ENCODE assay signal across 9 cellular contexts in genomic region chr9:128770286-128770685, GRCh38. TPM values are rescaled to one million over a fixed set of nuclear protein-coding genes. Genes with fewer than 3 reads are reported as not detected.
DNase-seq lines count a peak whose midpoint lies in the region; ATAC-seq and TF ChIP-seq lines count a peak whose summit lies in the region.
"Had no signal": no experiment of that assay in that cellular context is flagged by ENCODE, and none has a peak within 500 bp of the region (broad histone marks: within the 10 kb centered on the region; RNA-seq: fewer than 3 reads in every experiment).

No MANE protein-coding gene starts in this region.

- CTCF ChIA-PET in CD8-positive, alpha-beta T cell (lab: Charles Lee): no interaction called here

- H3K36me3 ChIP-seq in CD8-positive, alpha-beta T cell (ENCODE audit: insufficient read depth, low read length): no peaks in the 10 kb centered on the region
- H3K36me3 ChIP-seq in NT2/D1 (ENCODE audit: insufficient read depth, insufficient read length, low read length) (peaks cover 16% of the 10 kb centered on the region), neural progenitor cell (no peaks in the 10 kb centered on the region)

- H3K27me3 Mint-ChIP-seq in CD8-positive, alpha-beta T cell (ENCODE audit: low read depth): no peaks in the 10 kb centered on the region
- no peaks in the 10 kb centered on the region for H3K27me3 Mint-ChIP-seq in effector memory CD8-positive, alpha-beta T cell
- peaks cover 9% of the 10 kb centered on the region for H3K27me3 Mint-ChIP-seq in neural progenitor cell (ENCODE audit: insufficient read depth, low read depth)

- no peak overlapping the region for H3K4me3 ChIP-seq in CD8-positive, alpha-beta T cell (ENCODE audit: low read depth, low read length)
- no peak overlapping the region for H3K4me3 ChIP-seq in NT2/D1 (ENCODE audit: insufficient read length, low read depth)
- H3K4me3 ChIP-seq in neural progenitor cell: peak overlapping the region; percentile 95

- H3K9me3 Mint-ChIP-seq in CD8-positive, alpha-beta T cell: no peaks in the 10 kb centered on the region
- peaks cover 0 to 4% of the 10 kb centered on the region in 2 donors for H3K9me3 Mint-ChIP-seq in effector memory CD8-positive, alpha-beta T cell
- peaks cover 3% of the 10 kb centered on the region for H3K9me3 Mint-ChIP-seq in neural progenitor cell

- DNase-seq in CD8-positive, alpha-beta T cell: no peak
- DNase-seq in NT2/D1 (ENCODE audit: low read depth, low spot score) (no peak), neural progenitor cell (ENCODE audit: low spot score) (no peak), GM13976 (ENCODE audit: low spot score) (no peak), DMS153 treated with DMSO at 0.1 percent for 48 hours (lab: John Stamatoyannopoulos, UW; ENCODE audit: unreplicated experiment) (no peak)
- no peak for DNase-seq in effector memory CD8-positive, alpha-beta T cell
- DNase-seq: NCI-H510A had no signal

- peaks cover 22% of the 10 kb centered on the region for H3K4me1 ChIP-seq in CD8-positive, alpha-beta T cell (ENCODE audit: insufficient read depth, low read length)
- H3K4me1 ChIP-seq in NT2/D1 (ENCODE audit: insufficient read depth, insufficient read length) (peaks cover 2% of the 10 kb centered on the region), neural progenitor cell (no peaks in the 10 kb centered on the region)

- H3K4me2 ChIP-seq in neural progenitor cell: peak overlapping the region; percentile 95

- intact Hi-C loops in CD8-positive, alpha-beta T cell (cut with DNase I, micrococcal nuclease): loop anchor here (5.0 kb wide), 5 partner anchors 68 to 448 kb away; partner anchors contain the start of genes COQ4 (in 1 of the 2), DOLK (in 1 of the 2), NUP188 (in 1 of the 2) and PKN3 (in 1 of the 2)

- no peak for ATAC-seq in CD8-positive, alpha-beta T cell
- no peak for ATAC-seq in effector memory CD8-positive, alpha-beta T cell (replicated peaks)
- no peak for ATAC-seq in GM18519 (IDR thresholded peaks at IDR 0.05; ENCODE audit: low FRiP score, unreplicated experiment)
- ATAC-seq in GM18909 (IDR thresholded peaks at IDR 0.05; ENCODE audit: poor library complexity, unreplicated experiment): no peak

- H3K27ac Mint-ChIP-seq in CD8-positive, alpha-beta T cell: peak overlapping the region; percentile 99
- H3K27ac Mint-ChIP-seq in effector memory CD8-positive, alpha-beta T cell: peak overlapping the region; percentile 95 to 99
- no peak overlapping the region for H3K27ac Mint-ChIP-seq in neural progenitor cell

- H3K27ac ChIP-seq in CD8-positive, alpha-beta T cell (ENCODE audit: low read depth, low read length): no peak overlapping the region
- no peak overlapping the region for H3K27ac ChIP-seq in neural progenitor cell

- in situ Hi-C loops in GM13976 (cut with MboI; ENCODE audit: low sequenced_read_pairs, unreplicated experiment): no loop called here

- no peak for TF ChIP-seq CTCF in CD8-positive, alpha-beta T cell (IDR thresholded peaks at IDR 0.05)
- TF ChIP-seq CTCF in neural progenitor cell (IDR thresholded peaks at IDR 0.05): no peak
- no peak for TF ChIP-seq CTCF in GM13976 (IDR thresholded peaks at IDR 0.05; ENCODE audit: borderline replicate concordance, control extremely low read depth, extremely low read depth, insufficient read depth, missing control alignments)

- peaks cover 34% of the 10 kb centered on the region for H3K36me3 Mint-ChIP-seq in CD8-positive, alpha-beta T cell
- H3K36me3 Mint-ChIP-seq in effector memory CD8-positive, alpha-beta T cell (ENCODE audit: insufficient read depth): peaks cover 24% of the 10 kb centered on the region
- no peaks in the 10 kb centered on the region for H3K36me3 Mint-ChIP-seq in neural progenitor cell

- H3K4me1 Mint-ChIP-seq in CD8-positive, alpha-beta T cell (ENCODE audit: low read depth): peaks cover 35% of the 10 kb centered on the region
- peaks cover 24 to 33% of the 10 kb centered on the region in 2 donors for H3K4me1 Mint-ChIP-seq in effector memory CD8-positive, alpha-beta T cell (ENCODE audit: low read depth in 2 of 2)
- H3K4me1 Mint-ChIP-seq in neural progenitor cell: peaks cover 17% of the 10 kb centered on the region

- H3K4me3 Mint-ChIP-seq in CD8-positive, alpha-beta T cell: peak overlapping the region; percentile 96
- H3K4me3 Mint-ChIP-seq in effector memory CD8-positive, alpha-beta T cell: peak overlapping the region; percentile 91 to 97
- peak overlapping the region; percentile 97 for H3K4me3 Mint-ChIP-seq in neural progenitor cell

- no peaks in the 10 kb centered on the region for H3K27me3 ChIP-seq in CD8-positive, alpha-beta T cell (ENCODE audit: insufficient read depth, low read length)
- H3K27me3 ChIP-seq in NT2/D1 (ENCODE audit: insufficient read depth, insufficient read length) (no peaks in the 10 kb centered on the region), neural progenitor cell (no peaks in the 10 kb centered on the region)

- peaks cover 24% of the 10 kb centered on the region for H3K79me2 ChIP-seq in neural progenitor cell (ENCODE audit: low read depth)

- POLR2A ChIA-PET in CD8-positive, alpha-beta T cell (lab: Charles Lee): interaction anchor here (1.6 to 3.7 kb wide), 3 partner anchors 17 to 48 kb away, joined by 6 to 40 read pairs (median 11); partner anchors contain the start of genes ENDOG, TBC1D13 and ZDHHC12

- no peak overlapping the region for H2AFZ ChIP-seq in neural progenitor cell (replicated peaks)

- H4K20me1 ChIP-seq in neural progenitor cell (ENCODE audit: low read depth): peaks cover 10% of the 10 kb centered on the region

- H3K9ac ChIP-seq in NT2/D1 (ENCODE audit: insufficient read length, low read depth) (peak overlapping the region; percentile 96), neural progenitor cell (no peak overlapping the region)

- H3K9me3 ChIP-seq in CD8-positive, alpha-beta T cell (ENCODE audit: low read length): no peaks in the 10 kb centered on the region
- no peaks in the 10 kb centered on the region for H3K9me3 ChIP-seq in NT2/D1 (ENCODE audit: insufficient read depth, low read length)
- no peaks in the 10 kb centered on the region for H3K9me3 ChIP-seq in neural progenitor cell (ENCODE audit: low read depth)

- peaks cover 24% of the 10 kb centered on the region for H3F3A ChIP-seq in neural progenitor cell (ENCODE audit: low read depth)

RNA-seq across cellular contexts. Expression of gene ZER1, which starts 1.4 kb away (rescaled TPM):
- total RNA-seq in CD8-positive, alpha-beta T cell: 10 to 100 TPM; 35.9 to 45.2 TPM
- total RNA-seq in neural progenitor cell (ENCODE audit: low replicate concordance): 14.7 and 28.2 TPM in 2 replicates

RNA-seq across cellular contexts. Expression of gene TBC1D13, which starts 16.8 kb away (rescaled TPM):
- 10 to 100 TPM; 30.7 to 35.0 TPM for total RNA-seq in CD8-positive, alpha-beta T cell
- total RNA-seq in neural progenitor cell (ENCODE audit: low replicate concordance): 17.1 and 19.0 TPM in 2 replicates

RNA-seq across cellular contexts. Expression of gene ZDHHC12, which starts 46.4 kb away (rescaled TPM):
- 10 to 100 TPM; 25.5 to 29.6 TPM for total RNA-seq in CD8-positive, alpha-beta T cell
- 16.8 and 53.9 TPM in 2 replicates for total RNA-seq in neural progenitor cell (ENCODE audit: low replicate concordance)

RNA-seq across cellular contexts. Expression of gene ENDOG, which starts 48.0 kb away (rescaled TPM):
- total RNA-seq in CD8-positive, alpha-beta T cell: 1 to 10 TPM; 6.2 to 6.4 TPM
- total RNA-seq in neural progenitor cell (ENCODE audit: low replicate concordance): 3.2 and 9.1 TPM in 2 replicates

RNA-seq across cellular contexts. Expression of gene SPOUT1, which starts 59.3 kb away (rescaled TPM):
- 10 to 100 TPM; 25.0 to 25.2 TPM for total RNA-seq in CD8-positive, alpha-beta T cell
- total RNA-seq in neural progenitor cell (ENCODE audit: low replicate concordance): 17.2 and 50.1 TPM in 2 replicates
